In genomic region chr6:139370047-139370706, GRCh38 we compare ENCODE assay signal across 1 cellular context.
TF ChIP-seq lines count a peak whose summit lies in the region.

No MANE protein-coding gene starts in this region.

TF ChIP-seq in WTC11, 78 proteins besides CTCF, POLR2A, EP300 and RAD21 (continued from another document):
- TF ChIP-seq ATF2 (CRISPR knock-in tag; IDR thresholded peaks at IDR 0.05; ENCODE audit: borderline replicate concordance, low read depth) (no peak), MXD4 (CRISPR knock-in tag; IDR thresholded peaks at IDR 0.05; ENCODE audit: borderline replicate concordance) (no peak), HMGXB4 (CRISPR knock-in tag; IDR thresholded peaks at IDR 0.05) (no peak), ZNF263 (CRISPR knock-in tag; IDR thresholded peaks at IDR 0.05; ENCODE audit: low read depth) (no peak)
